1 cellular context compared by ENCODE assay signal in the genomic region with DNA sequence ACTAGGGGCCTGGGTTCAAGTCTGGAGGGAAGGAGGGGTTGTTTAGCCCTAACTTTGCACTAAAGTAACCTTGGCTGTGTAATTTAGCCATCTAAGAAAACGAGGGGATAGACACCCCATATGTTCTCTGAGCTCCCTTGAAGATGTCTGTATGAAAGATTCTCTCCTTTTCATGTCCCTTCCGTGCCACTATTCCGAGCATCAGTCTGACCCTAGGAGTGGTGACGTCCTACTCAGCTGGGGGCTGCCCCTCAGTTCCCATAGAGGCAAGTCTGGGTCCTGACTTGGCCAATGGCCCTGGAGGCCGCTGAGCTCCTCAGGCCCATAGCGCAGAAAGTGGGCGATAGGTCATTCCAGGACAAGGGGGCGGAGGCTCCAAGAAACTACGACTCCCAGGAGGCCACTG.
TF ChIP-seq lines count a peak whose summit lies in the region.

No MANE protein-coding gene starts in this region.

TF ChIP-seq in K562, 482 proteins besides CTCF, POLR2A, EP300 and RAD21 (continued from another document):
- no peak for TF ChIP-seq ZNF445 (CRISPR knock-in tag; IDR thresholded peaks at IDR 0.05; ENCODE audit: low read depth)
- TF ChIP-seq SPI1 (IDR thresholded peaks at IDR 0.05; ENCODE audit: borderline replicate concordance, low read depth, low read length): 0 out of 2 replicates have a peak, but pooled peaks have one; percentile 22
- TF ChIP-seq, protein P1, sequence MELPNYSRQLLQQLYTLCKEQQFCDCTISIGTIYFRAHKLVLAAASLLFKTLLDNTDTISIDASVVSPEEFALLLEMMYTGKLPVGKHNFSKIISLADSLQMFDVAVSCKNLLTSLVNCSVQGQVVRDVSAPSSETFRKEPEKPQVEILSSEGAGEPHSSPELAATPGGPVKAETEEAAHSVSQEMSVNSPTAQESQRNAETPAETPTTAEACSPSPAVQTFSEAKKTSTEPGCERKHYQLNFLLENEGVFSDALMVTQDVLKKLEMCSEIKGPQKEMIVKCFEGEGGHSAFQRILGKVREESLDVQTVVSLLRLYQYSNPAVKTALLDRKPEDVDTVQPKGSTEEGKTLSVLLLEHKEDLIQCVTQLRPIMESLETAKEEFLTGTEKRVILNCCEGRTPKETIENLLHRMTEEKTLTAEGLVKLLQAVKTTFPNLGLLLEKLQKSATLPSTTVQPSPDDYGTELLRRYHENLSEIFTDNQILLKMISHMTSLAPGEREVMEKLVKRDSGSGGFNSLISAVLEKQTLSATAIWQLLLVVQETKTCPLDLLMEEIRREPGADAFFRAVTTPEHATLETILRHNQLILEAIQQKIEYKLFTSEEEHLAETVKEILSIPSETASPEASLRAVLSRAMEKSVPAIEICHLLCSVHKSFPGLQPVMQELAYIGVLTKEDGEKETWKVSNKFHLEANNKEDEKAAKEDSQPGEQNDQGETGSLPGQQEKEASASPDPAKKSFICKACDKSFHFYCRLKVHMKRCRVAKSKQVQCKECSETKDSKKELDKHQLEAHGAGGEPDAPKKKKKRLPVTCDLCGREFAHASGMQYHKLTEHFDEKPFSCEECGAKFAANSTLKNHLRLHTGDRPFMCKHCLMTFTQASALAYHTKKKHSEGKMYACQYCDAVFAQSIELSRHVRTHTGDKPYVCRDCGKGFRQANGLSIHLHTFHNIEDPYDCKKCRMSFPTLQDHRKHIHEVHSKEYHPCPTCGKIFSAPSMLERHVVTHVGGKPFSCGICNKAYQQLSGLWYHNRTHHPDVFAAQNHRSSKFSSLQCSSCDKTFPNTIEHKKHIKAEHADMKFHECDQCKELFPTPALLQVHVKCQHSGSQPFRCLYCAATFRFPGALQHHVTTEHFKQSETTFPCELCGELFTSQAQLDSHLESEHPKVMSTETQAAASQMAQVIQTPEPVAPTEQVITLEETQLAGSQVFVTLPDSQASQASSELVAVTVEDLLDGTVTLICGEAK (IDR thresholded peaks at IDR 0.05): peak; percentile 42; the same call in 1 of the 2 replicates
- TF ChIP-seq, protein P1 (CRISPR knock-in tag; IDR thresholded peaks at IDR 0.05): no peak
- TF ChIP-seq YBX1 (IDR thresholded peaks at IDR 0.05): no peak
- TF ChIP-seq RB1 (IDR thresholded peaks at IDR 0.05; ENCODE audit: low read depth): no peak
- peak; percentile 45 for TF ChIP-seq EGR1 (conservative IDR thresholded peaks at IDR 0.05)
- TF ChIP-seq, protein P2, sequence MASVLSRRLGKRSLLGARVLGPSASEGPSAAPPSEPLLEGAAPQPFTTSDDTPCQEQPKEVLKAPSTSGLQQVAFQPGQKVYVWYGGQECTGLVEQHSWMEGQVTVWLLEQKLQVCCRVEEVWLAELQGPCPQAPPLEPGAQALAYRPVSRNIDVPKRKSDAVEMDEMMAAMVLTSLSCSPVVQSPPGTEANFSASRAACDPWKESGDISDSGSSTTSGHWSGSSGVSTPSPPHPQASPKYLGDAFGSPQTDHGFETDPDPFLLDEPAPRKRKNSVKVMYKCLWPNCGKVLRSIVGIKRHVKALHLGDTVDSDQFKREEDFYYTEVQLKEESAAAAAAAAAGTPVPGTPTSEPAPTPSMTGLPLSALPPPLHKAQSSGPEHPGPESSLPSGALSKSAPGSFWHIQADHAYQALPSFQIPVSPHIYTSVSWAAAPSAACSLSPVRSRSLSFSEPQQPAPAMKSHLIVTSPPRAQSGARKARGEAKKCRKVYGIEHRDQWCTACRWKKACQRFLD (CRISPR knock-in tag; IDR thresholded peaks at IDR 0.05): peak; percentile 78
- TF ChIP-seq BRF1 (IDR thresholded peaks at IDR 0.05; ENCODE audit: borderline replicate concordance, extremely low read depth, insufficient read length): no peak
- no peak for TF ChIP-seq ATF1 (CRISPR knock-in tag; IDR thresholded peaks at IDR 0.05)
- peak; percentile 16; the same call in 1 of the 2 replicates for TF ChIP-seq ATF1 (tag; IDR thresholded peaks at IDR 0.05)
- TF ChIP-seq NCOR1 (IDR thresholded peaks at IDR 0.05): peak; percentile 45; the same call in 1 of the 2 replicates
- peak; percentile 10; the same call in 1 of the 2 replicates for TF ChIP-seq SMAD4 (CRISPR knock-in tag; conservative IDR thresholded peaks at IDR 0.05)
- TF ChIP-seq BACH1 (tag; IDR thresholded peaks at IDR 0.05): 0 out of 2 replicates have a peak, but pooled peaks have one; percentile 40
- TF ChIP-seq ZNF143 (CRISPR knock-in tag; IDR thresholded peaks at IDR 0.05): peak; percentile 94; the same call in 1 of the 2 replicates
- TF ChIP-seq HCFC1 (IDR thresholded peaks at IDR 0.05; ENCODE audit: low read depth, low read length): peak; percentile 93
- TF ChIP-seq MTA3 (IDR thresholded peaks at IDR 0.05; ENCODE audit: borderline replicate concordance): 0 out of 2 replicates have a peak, but pooled peaks have one; percentile 17
- TF ChIP-seq RBM22 (IDR thresholded peaks at IDR 0.05; ENCODE audit: low read depth, low read length, poor library complexity, severe bottlenecking): no peak
- TF ChIP-seq KDM5B (IDR thresholded peaks at IDR 0.05; ENCODE audit: insufficient replicate concordance, low read depth, low read length): peak; percentile 70
- no peak for TF ChIP-seq RBBP5 (IDR thresholded peaks at IDR 0.05; ENCODE audit: borderline replicate concordance, insufficient read depth, low read length, poor library complexity, severe bottlenecking)
- TF ChIP-seq TBP (optimal IDR thresholded peaks at IDR 0.05; ENCODE audit: low read depth, low read length): peak; percentile 41
- no peak for TF ChIP-seq ILF3 (IDR thresholded peaks at IDR 0.05; ENCODE audit: borderline replicate concordance)
- TF ChIP-seq ZBTB8A (IDR thresholded peaks at IDR 0.05; ENCODE audit: partially characterized antibody): no peak
- TF ChIP-seq PHF8 (IDR thresholded peaks at IDR 0.05; ENCODE audit: borderline replicate concordance, low read length): peak; percentile 72; the same call in 1 of the 2 replicates
- TF ChIP-seq SUPT5H (IDR thresholded peaks at IDR 0.05): peak; percentile 51; the same call in 1 of the 2 replicates
- TF ChIP-seq ESRRA (IDR thresholded peaks at IDR 0.05; ENCODE audit: borderline replicate concordance, low read depth): peak; percentile 23; the same call in 1 of the 2 replicates
TF ChIP-seq in K562: peak in this region for 19.
